In genomic region chr5:137448868-137449267, GRCh38 we compare ENCODE assay signal across 18 cellular contexts. TPM values are rescaled to one million over a fixed set of nuclear protein-coding genes. Genes with fewer than 3 reads are reported as not detected.
DNase-seq lines count a peak whose midpoint lies in the region; ATAC-seq and TF ChIP-seq lines count a peak whose summit lies in the region.
"Had no signal": no experiment of that assay in that cellular context is flagged by ENCODE, and none has a peak within 500 bp of the region (broad histone marks: within the 10 kb centered on the region; RNA-seq: fewer than 3 reads in every experiment).

No MANE protein-coding gene starts in this region.

- H4K20me1 ChIP-seq in H9 (ENCODE audit: control insufficient read depth, insufficient read depth, insufficient read length), result no peaks in the 10 kb centered on the region
- H4K20me1 ChIP-seq: BLaER1 treated with 17β-estradiol and CSF1 and Interleukin-3, amounts not matched to agents 10 nM and 100 nM had no signal

- H3K4ac ChIP-seq in H9 (ENCODE audit: low read depth, low read length), result no peak overlapping the region

- intact Hi-C loops in esophagus muscularis mucosa (cut with DNase I), result no loop called here

- no peaks in the 10 kb centered on the region for H3K36me3 Mint-ChIP-seq in H9 (ENCODE audit: insufficient read depth in 1 of 3, low read depth in 3 of 3)
- no peaks in the 10 kb centered on the region for H3K36me3 Mint-ChIP-seq in activated CD8-positive, alpha-beta T cell treated with anti-CD3 and anti-CD28 coated beads, Interleukin-2, amount 10 ng/mL, durations not matched to agents 7 days and 5 days (ENCODE audit: low read depth)
- H3K36me3 Mint-ChIP-seq: CD8-positive, alpha-beta T cell had no signal

- H2AFZ ChIP-seq in H9 (ENCODE audit: low read length), result no peak overlapping the region

- H3K27ac ChIP-seq in H9 (ENCODE audit: insufficient read length, low read depth, low read length) (no peak overlapping the region), esophagus muscularis mucosa (replicated peaks in 1 of 4) (no peak overlapping the region)
- H3K27ac ChIP-seq: A549; BLaER1 treated with 17β-estradiol and CSF1 and Interleukin-3, amounts not matched to agents 10 nM and 100 nM; C4-2B had no signal

- H3K4me3 ChIP-seq in esophagus muscularis mucosa, result no peak overlapping the region
- H3K4me3 ChIP-seq: A549; BLaER1 treated with 17β-estradiol and CSF1 and Interleukin-3, amounts not matched to agents 10 nM and 100 nM; GM12878 had no signal

- TF ChIP-seq CTCF in H9 (conservative IDR thresholded peaks at IDR 0.05) (no peak), esophagus muscularis mucosa (IDR thresholded peaks at IDR 0.05) (no peak)

- H3K23me2 ChIP-seq in H9 (ENCODE audit: insufficient read length, low read depth, low read length, poor library complexity, severe bottlenecking), result no peaks in the 10 kb centered on the region

- TF ChIP-seq EP300 in esophagus muscularis mucosa (IDR thresholded peaks at IDR 0.05), result no peak

- no CpG with 5 or more reads among the region's 3 CpGs for WGBS in H9 (ENCODE audit: extremely low coverage, insufficient read length, low lambda C conversion rate)
- 47% methylated on average over 3 of the region's 3 CpGs for WGBS in esophagus muscularis mucosa

- no peak overlapping the region for H2BK120ac ChIP-seq in H9 (ENCODE audit: low read depth, low read length, poor library complexity, severe bottlenecking)

- no peak overlapping the region for H3K23ac ChIP-seq in H9 (ENCODE audit: insufficient read length, low read depth, low read length)

- H3K4me3 Mint-ChIP-seq in H9, result no peak overlapping the region
- no peak overlapping the region for H3K4me3 Mint-ChIP-seq in activated CD8-positive, alpha-beta T cell treated with anti-CD3 and anti-CD28 coated beads, Interleukin-2, amount 10 ng/mL, durations not matched to agents 7 days and 5 days
- H3K4me3 Mint-ChIP-seq: B cell; CD4-positive, alpha-beta T cell; CD8-positive, alpha-beta T cell had no signal

- H3K9me3 Mint-ChIP-seq in H9, result no peaks in the 10 kb centered on the region
- no peaks in the 10 kb centered on the region for H3K9me3 Mint-ChIP-seq in activated CD8-positive, alpha-beta T cell treated with anti-CD3 and anti-CD28 coated beads, Interleukin-2, amount 10 ng/mL, durations not matched to agents 7 days and 5 days (ENCODE audit: insufficient read depth)
- H3K9me3 Mint-ChIP-seq: CD4-positive, alpha-beta T cell had no signal

- H2BK15ac ChIP-seq in H9 (ENCODE audit: low read depth, low read length), result no peak overlapping the region

- H3K4me1 Mint-ChIP-seq in H9, result no peaks in the 10 kb centered on the region; a peak in 1 of 4 replicates
- H3K4me1 Mint-ChIP-seq in activated CD8-positive, alpha-beta T cell treated with anti-CD3 and anti-CD28 coated beads, Interleukin-2, amount 10 ng/mL, durations not matched to agents 7 days and 5 days (ENCODE audit: low read depth), result no peaks in the 10 kb centered on the region
- H3K4me1 Mint-ChIP-seq: B cell had no signal

- H3K27ac Mint-ChIP-seq in H9, result 0 out of 7 replicates have a peak overlapping the region, but pooled peaks of 1 of the 3 experiments have one; percentile 65
- no peak overlapping the region for H3K27ac Mint-ChIP-seq in activated CD8-positive, alpha-beta T cell treated with anti-CD3 and anti-CD28 coated beads, Interleukin-2, amount 10 ng/mL, durations not matched to agents 7 days and 5 days
- H3K27ac Mint-ChIP-seq: B cell; CD4-positive, alpha-beta T cell; CD8-positive, alpha-beta T cell had no signal

- no peak for TF ChIP-seq POLR2A in esophagus muscularis mucosa (IDR thresholded peaks at IDR 0.05; ENCODE audit: low read depth)

- no peaks in the 10 kb centered on the region for H3K36me3 ChIP-seq in esophagus muscularis mucosa
- H3K36me3 ChIP-seq: BLaER1 treated with 17β-estradiol and CSF1 and Interleukin-3, amounts not matched to agents 10 nM and 100 nM had no signal

- no peak for ATAC-seq in GM21723 (IDR thresholded peaks at IDR 0.05; ENCODE audit: unreplicated experiment)
- ATAC-seq in activated CD8-positive, alpha-beta T cell treated with anti-CD3 and anti-CD28 coated beads, Interleukin-2, amount 10 ng/mL, durations not matched to agents 7 days and 5 days, result no peak
- ATAC-seq: A549; CD8-positive, alpha-beta T cell; GM12878 had no signal

- no peak overlapping the region for H3K18ac ChIP-seq in H9 (ENCODE audit: insufficient read length, low read depth, low read length)

- H2BK12ac ChIP-seq in H9 (ENCODE audit: insufficient read length, low read depth, low read length), result no peak overlapping the region

- H2BK5ac ChIP-seq in H9 (ENCODE audit: insufficient read length, low read length), result no peak overlapping the region

- H3K79me2 ChIP-seq in H9 (ENCODE audit: insufficient read depth, low read length), result no peaks in the 10 kb centered on the region

- H3K9ac ChIP-seq in H9 (ENCODE audit: extremely low read depth, insufficient read length, low read length), result no peak overlapping the region
- H3K9ac ChIP-seq: BLaER1 treated with 17β-estradiol and CSF1 and Interleukin-3, amounts not matched to agents 10 nM and 100 nM had no signal

- DNase-seq in H9 (no peak), esophagus muscularis mucosa (ENCODE audit: extremely low spot score) (peak; percentile 68)
- DNase-seq in activated CD8-positive, alpha-beta T cell treated with anti-CD3 and anti-CD28 coated beads, Interleukin-2, amount 10 ng/mL, durations not matched to agents 7 days and 5 days, result no peak
- DNase-seq in stimulated activated CD4-positive, alpha-beta T cell treated with anti-CD3 and anti-CD28 coated beads, Interleukin-4, amount 100 ng/mL, for 24 hours, result no peak
- DNase-seq: 8988T; AML-193; Caco-2; Calu3; CD4-positive, alpha-beta T cell; CD8-positive, alpha-beta T cell; DMS79 treated with DMSO at 0.1 percent for 48 hours; GDM1 had no signal

- no peak overlapping the region for H3T11ph ChIP-seq in H9 (ENCODE audit: low read length)

- no peak overlapping the region for H3K56ac ChIP-seq in H9 (ENCODE audit: insufficient read length, low read depth, low read length)

- CTCF ChIA-PET in activated CD8-positive, alpha-beta T cell treated with anti-CD3 and anti-CD28 coated beads, Interleukin-2, amount 10 ng/mL, durations not matched to agents 7 days and 5 days (lab: Charles Lee), result no interaction called here

- no peak overlapping the region for H2AK5ac ChIP-seq in H9 (ENCODE audit: insufficient read length, low read length)

- H3K4me1 ChIP-seq in H9 (ENCODE audit: insufficient read depth, low read length) (no peaks in the 10 kb centered on the region; the same call in 1 of the 2 replicates), esophagus muscularis mucosa (no peaks in the 10 kb centered on the region)
- H3K4me1 ChIP-seq: A549; BLaER1 treated with 17β-estradiol and CSF1 and Interleukin-3, amounts not matched to agents 10 nM and 100 nM; Caco-2 had no signal

- no peak overlapping the region for H4K5ac ChIP-seq in H9 (ENCODE audit: insufficient read length, low read depth, low read length)

- H3K4me2 ChIP-seq in H9 (ENCODE audit: insufficient read depth, insufficient read length, low read length), result no peak overlapping the region
- H3K4me2 ChIP-seq: A549; BLaER1 treated with 17β-estradiol and CSF1 and Interleukin-3, amounts not matched to agents 10 nM and 100 nM had no signal

- H3K27me3 Mint-ChIP-seq in H9 (ENCODE audit: low read depth), result peaks cover 3% of the 10 kb centered on the region
- no peaks in the 10 kb centered on the region for H3K27me3 Mint-ChIP-seq in activated CD8-positive, alpha-beta T cell treated with anti-CD3 and anti-CD28 coated beads, Interleukin-2, amount 10 ng/mL, durations not matched to agents 7 days and 5 days (ENCODE audit: low read depth)

- H3K9me3 ChIP-seq in H9 (ENCODE audit: control insufficient read depth, low read depth, low read length) (no peaks in the 10 kb centered on the region), esophagus muscularis mucosa (no peaks in the 10 kb centered on the region)
- H3K9me3 ChIP-seq: A549; BLaER1 treated with 17β-estradiol and CSF1 and Interleukin-3, amounts not matched to agents 10 nM and 100 nM; Caco-2 had no signal

- H3K14ac ChIP-seq in H9 (ENCODE audit: insufficient read depth, low read length), result peak overlapping the region; percentile 67; the same call in 1 of the 2 replicates

- no peaks in the 10 kb centered on the region for H3K79me1 ChIP-seq in H9 (ENCODE audit: insufficient read depth, low read depth, low read length, poor library complexity, severe bottlenecking)

- POLR2A ChIA-PET in activated CD8-positive, alpha-beta T cell treated with anti-CD3 and anti-CD28 coated beads, Interleukin-2, amount 10 ng/mL, durations not matched to agents 7 days and 5 days (lab: Charles Lee), result no interaction called here

- H4K8ac ChIP-seq in H9 (replicated peaks; ENCODE audit: insufficient read length, low read depth, low read length), result no peak overlapping the region

- H2BK20ac ChIP-seq in H9 (ENCODE audit: low read depth, low read length, poor library complexity, severe bottlenecking), result no peak overlapping the region

- H4K91ac ChIP-seq in H9 (ENCODE audit: insufficient read length, low read depth, low read length), result no peak overlapping the region

- no peaks in the 10 kb centered on the region for H3K27me3 ChIP-seq in H9 (ENCODE audit: insufficient read depth, low read length)
- H3K27me3 ChIP-seq in esophagus muscularis mucosa, result peaks cover 0 to 7% (median 0%) of the 10 kb centered on the region in 4 donors
- H3K27me3 ChIP-seq: BLaER1 treated with 17β-estradiol and CSF1 and Interleukin-3, amounts not matched to agents 10 nM and 100 nM had no signal

RNA-seq across cellular contexts. Expression of gene SPOCK1, which starts 50.3 kb away (rescaled TPM):
- 9.8 and 10.9 TPM in 2 replicates for total RNA-seq in H9 (2021)
- total RNA-seq in esophagus muscularis mucosa, result 10 to 100 TPM; 39.0 to 52.4 (median 45.6) TPM
- total RNA-seq in activated CD8-positive, alpha-beta T cell treated with anti-CD3 and anti-CD28 coated beads, Interleukin-2, amount 10 ng/mL, durations not matched to agents 7 days and 5 days, result not detected
- total RNA-seq: B cell; Caco-2; CD4-positive, alpha-beta T cell; CD8-positive, alpha-beta T cell had no signal

Comparison
In these comparisons a context has a peak if more than half of its experiments do, and no peak if none do; other contexts are left out.
1. RNA of gene SPOCK1, which starts 50.3 kb away (total RNA-seq): 39.0 to 52.4 TPM in esophagus muscularis mucosa and 9.8 to 10.9 TPM in H9; not detected in activated CD8-positive, alpha-beta T cell treated with anti-CD3 and anti-CD28 coated beads, Interleukin-2, amount 10 ng/mL, durations not matched to agents 7 days and 5 days; every median in the first group is over 10 times any median in the second.